ENCODE assay signal across 24 cellular contexts in genomic region chr7:21450876-21451275, GRCh38.
"Had no signal": no experiment of that assay in that cellular context is flagged by ENCODE, and none has a peak within 500 bp of the region (broad histone marks: within the 10 kb centered on the region; RNA-seq: fewer than 3 reads in every experiment).

No MANE protein-coding gene starts in this region.

- ATAC-seq: activated T-cell treated with anti-CD3 and anti-CD28 coated beads, Interleukin-2, amount 50 U/mL, for 4 hours; gastrocnemius medialis; mucosa of descending colon; sciatic nerve; stimulated activated memory B cell treated with anti-CD40 and anti-IgM and Interleukin-4, amounts not matched to agents 10 μg/mL and 1 μg/mL and 100 μg/mL, for 72 hours; T-cell had no signal

- H3K4me3 ChIP-seq: esophagus squamous epithelium, gastrocnemius medialis, mucosa of descending colon, testis had no signal

- DNase-seq: activated CD4-positive, alpha-beta T cell treated with anti-CD3 and anti-CD28 coated beads for 4 hours; activated CD4-positive, alpha-beta T cell treated with anti-CD3 and anti-CD28 coated beads, Interleukin-2, amount 50 U/mL, for 48 hours; activated CD4-positive, CD25-positive, alpha-beta regulatory T cell; activated CD8-positive, alpha-beta memory T cell treated with anti-CD3 and anti-CD28 coated beads, Interleukin-2, amount 50 U/mL, for 48 hours; activated naive CD4-positive, alpha-beta T cell treated with anti-CD3 and anti-CD28 coated beads for 36 hours; activated T-cell treated with anti-CD3 and anti-CD28 coated beads, Interleukin-2, amount 50 U/mL, for 4 hours; amygdala; cerebellar nuclear complex; cortex of kidney; endodermal cell; esophagus squamous epithelium; gastrocnemius medialis; hippocampal formation; mesendoderm; mucosa of descending colon; nucleus accumbens; small intestine; stimulated activated CD4-positive, alpha-beta T cell treated with anti-CD3 and anti-CD28 coated beads, Interleukin-2, amount 100 ng/mL, for 24 hours; T-cell; testis had no signal

- FAIRE-seq: bronchial epithelial cell, islet of Langerhans, small intestine had no signal
